18 cellular contexts compared by ENCODE assay signal in genomic region chr3:43190682-43191081, GRCh38.
DNase-seq lines count a peak whose midpoint lies in the region; ATAC-seq and TF ChIP-seq lines count a peak whose summit lies in the region.
"Had no signal": no experiment of that assay in that cellular context is flagged by ENCODE, and none has a peak within 500 bp of the region (broad histone marks: within the 10 kb centered on the region; RNA-seq: fewer than 3 reads in every experiment).

No MANE protein-coding gene starts in this region.

- CTCF ChIA-PET in AG04449 (lab: Yijun Ruan, JAX): interaction anchor here (1.0 kb wide), 1 partner anchor 20 kb away, joined by 3 read pairs; no protein-coding TSS in a partner anchor
- CTCF ChIA-PET in HEK293T (lab: Yijun Ruan, JAX): no interaction called here

- POLR2A ChIA-PET in AG04449 (lab: Yijun Ruan, JAX) (interaction anchor here (1.3 kb wide), 1 partner anchor 11 kb away, joined by 10 read pairs; no protein-coding TSS in a partner anchor), HEK293T (lab: Yijun Ruan, JAX) (no interaction called here)

- ATAC-seq in GM19467 (IDR thresholded peaks at IDR 0.05; ENCODE audit: unreplicated experiment) (no peak), GM21447 (IDR thresholded peaks at IDR 0.05; ENCODE audit: unreplicated experiment) (no peak), GM21390 (IDR thresholded peaks at IDR 0.05; ENCODE audit: unreplicated experiment) (no peak)
- ATAC-seq: activated naive CD4-positive, alpha-beta T cell treated with anti-CD3 and anti-CD28 coated beads, Interleukin-2, amount 50 U/mL, for 72 hours had no signal

- no peak overlapping the region for H3K4me3 ChIP-seq in AG04449 (ENCODE audit: low read depth, low read length)
- H3K4me3 ChIP-seq in foreskin fibroblast (ENCODE audit: low read depth in 1 of 2, low read length in 2 of 2): no peak overlapping the region
- H3K4me3 ChIP-seq: tibial nerve had no signal

- TF ChIP-seq CTCF in AG04449 (IDR thresholded peaks at IDR 0.05; ENCODE audit: insufficient read depth, low read length, missing control alignments) (no peak), foreskin fibroblast (IDR thresholded peaks at IDR 0.05; ENCODE audit: low read depth, low read length) (no peak)

- peak; percentile 85 for DNase-seq in AG04449 (ENCODE audit: low read depth, low spot score)
- peak; percentile 17 for DNase-seq in HEK293T (ENCODE audit: extremely low spot score)
- DNase-seq in amniotic epithelial cell (ENCODE audit: low read depth): peak; percentile 52
- DNase-seq in foreskin fibroblast: peak; percentile 79 to 82
- DNase-seq in GF-D8 (lab: John Stamatoyannopoulos, UW): no peak
- DNase-seq: ACHN; activated CD8-positive, alpha-beta memory T cell treated with anti-CD3 and anti-CD28 coated beads, Interleukin-2, amount 50 U/mL, for 4 hours; dermis blood vessel endothelial cell; DMS53; GOT3; kidney; NCI-H2171; posterior cingulate gyrus had no signal

TF ChIP-seq in HEK293T, 16 proteins besides CTCF, POLR2A, EP300 and RAD21:
- TF ChIP-seq SP1 (IDR thresholded peaks at IDR 0.05) (no peak), CTBP1 (IDR thresholded peaks at IDR 0.05; ENCODE audit: borderline replicate concordance) (peak; percentile 35; the same call in 1 of the 2 replicates), PKNOX1 (IDR thresholded peaks at IDR 0.05) (peak; percentile 69)
TF ChIP-seq in HEK293T: peak in this region for 2.
